ENCODE assay signal across 8 cellular contexts in genomic region chr14:24806061-24806678, GRCh38.
DNase-seq lines count a peak whose midpoint lies in the region; ATAC-seq and TF ChIP-seq lines count a peak whose summit lies in the region.

No MANE protein-coding gene starts in this region.

- H3K79me2 ChIP-seq in OCI-LY7 (ENCODE audit: insufficient read depth, low read depth, low read length) = no peaks in the 10 kb centered on the region

- no peaks in the 10 kb centered on the region for H3K27me3 ChIP-seq in body of pancreas

- intact Hi-C loops in OCI-LY7 (cut with micrococcal nuclease; ENCODE audit: unreplicated experiment) (no loop called here), body of pancreas (cut with DNase I) (loop anchor here (10.0 kb wide), 1 partner anchor 239 kb away; no protein-coding TSS in a partner anchor)

- POLR2A ChIA-PET in OCI-LY7 (lab: Charles Lee) = no interaction called here

- peak; percentile 1 to 19 for DNase-seq in activated CD4-positive, alpha-beta T cell treated with anti-CD3 and anti-CD28 coated beads for 24 hours (ENCODE audit: low read depth in 2 of 2)
- DNase-seq in activated CD4-positive, alpha-beta T cell treated with anti-CD3 and anti-CD28 coated beads for 1 hour = no peak
- peak; percentile 1 for DNase-seq in OCI-LY7 (ENCODE audit: low spot score)
- DNase-seq in body of pancreas = peak; percentile 84 to 91 (median 86)
- peak; percentile 76 for DNase-seq in inferior parietal cortex (ENCODE audit: extremely low spot score)
- peak; percentile 34 to 40 for DNase-seq in stimulated activated CD4-positive, alpha-beta T cell treated with anti-CD3 and anti-CD28 coated beads, Interleukin-2, amount 100 ng/mL, for 48 hours
- no peak for DNase-seq in 8988T

- H2AFZ ChIP-seq in OCI-LY7 (ENCODE audit: low read length) = no peak overlapping the region

- H3K4me3 ChIP-seq in OCI-LY7 (ENCODE audit: low read depth, low read length, poor library complexity, severe bottlenecking) (no peak overlapping the region), body of pancreas (no peak overlapping the region)

- no peaks in the 10 kb centered on the region for H3K9me2 ChIP-seq in OCI-LY7 (ENCODE audit: insufficient read depth, low read length)

- no peaks in the 10 kb centered on the region for H4K20me1 ChIP-seq in OCI-LY7 (ENCODE audit: insufficient read depth, low read length)

- no peak overlapping the region for H3K4me2 ChIP-seq in OCI-LY7 (ENCODE audit: low read length)

- no peaks in the 10 kb centered on the region for H3K36me3 ChIP-seq in OCI-LY7 (ENCODE audit: insufficient read depth, low read length)
- no peaks in the 10 kb centered on the region for H3K36me3 ChIP-seq in body of pancreas (replicated peaks in 1 of 2; ENCODE audit: insufficient read depth in 1 of 2, low read depth in 2 of 2)

- no TSS peak for BruUV-seq in OCI-LY7 (replicated peaks; lab: Mats Ljungman, UMichigan)

- CTCF ChIA-PET in OCI-LY7 (lab: Charles Lee; ENCODE audit: unreplicated experiment) = no interaction called here

- no peak for TF ChIP-seq POLR2A in body of pancreas (IDR thresholded peaks at IDR 0.05)

- peak; percentile 39 for TF ChIP-seq CTCF in OCI-LY7 (conservative IDR thresholded peaks at IDR 0.05; ENCODE audit: low read length)
- TF ChIP-seq CTCF in body of pancreas (IDR thresholded peaks at IDR 0.05) = peak; percentile 78 to 93 (median 91)

- H3K27ac ChIP-seq in OCI-LY7 (ENCODE audit: low read depth, low read length, poor library complexity, severe bottlenecking) (no peak overlapping the region), body of pancreas (peak overlapping the region in 1 of 4 donors; percentile 11)

- H3K4me1 ChIP-seq in OCI-LY7 (ENCODE audit: insufficient read depth, low read length, poor library complexity, severe bottlenecking) = no peaks in the 10 kb centered on the region
- H3K4me1 ChIP-seq in body of pancreas = peaks cover 38% of the 10 kb centered on the region

- H3K9me3 ChIP-seq in OCI-LY7 (ENCODE audit: low read length) (no peaks in the 10 kb centered on the region), body of pancreas (no peaks in the 10 kb centered on the region)

- ATAC-seq in HG03354 (IDR thresholded peaks at IDR 0.05; ENCODE audit: poor library complexity, severe bottlenecking, unreplicated experiment) (peak; percentile 76), body of pancreas (peak; percentile 86)

- 26 to 31% methylated on average over 9 of the region's 9 CpGs for WGBS in body of pancreas, 2 donors

Comparison
In these comparisons a context has a peak if more than half of its experiments do, and no peak if none do; other contexts are left out.
1. DNase-seq: peak in activated CD4-positive, alpha-beta T cell treated with anti-CD3 and anti-CD28 coated beads for 24 hours (2 of 2), OCI-LY7 (single experiment), body of pancreas (4 of 4), inferior parietal cortex (single experiment) and stimulated activated CD4-positive, alpha-beta T cell treated with anti-CD3 and anti-CD28 coated beads, Interleukin-2, amount 100 ng/mL, for 48 hours (2 of 2); none in activated CD4-positive, alpha-beta T cell treated with anti-CD3 and anti-CD28 coated beads for 1 hour (single experiment) and 8988T (single experiment).